In genomic region chr3:33440578-33441321, GRCh38 we compare ENCODE assay signal across 8 cellular contexts.
DNase-seq lines count a peak whose midpoint lies in the region; ATAC-seq, FAIRE-seq and TF ChIP-seq lines count a peak whose summit lies in the region.

No MANE protein-coding gene starts in this region.

- TF ChIP-seq CTCF in cardiac fibroblast (IDR thresholded peaks at IDR 0.05; ENCODE audit: low read depth, low read length): no peak

- peak overlapping the region; percentile 63 to 67 for H3K4me3 ChIP-seq in cardiac fibroblast (replicated peaks in 1 of 2; ENCODE audit: low read depth in 2 of 2, low read length in 2 of 2)

- peak; percentile 99 for DNase-seq in ACHN
- peak; percentile 87 for DNase-seq in GM18507 (ENCODE audit: extremely low spot score, insufficient read length, low read depth)
- peak; percentile 90 for DNase-seq in NCI-H187 treated with DMSO at 0.1 percent for 48 hours (lab: John Stamatoyannopoulos, UW)
- peak in 4 of 5 experiments; percentile 94 to 100 (median 96) for DNase-seq in T-helper 2 cell
- DNase-seq in cardiac fibroblast (ENCODE audit: low read depth in 2 of 2): peak; percentile 100
- DNase-seq in inferior parietal cortex (ENCODE audit: extremely low spot score): peak; percentile 100
- DNase-seq in smooth muscle cell of the brain vasculature (ENCODE audit: low read depth, low spot score): peak; percentile 100

- peak; percentile 99 for FAIRE-seq in GM18507 (lab: Jason Lieb, UNC)

- peak; percentile 93 for ATAC-seq in HG02970 (IDR thresholded peaks at IDR 0.05; ENCODE audit: low FRiP score, unreplicated experiment)

- in situ Hi-C loops in ACHN (cut with HindIII; ENCODE audit: low pct_ligation_motif_present, low pct_unique_long_range_greater_than_20kb, low sequenced_read_pairs): no loop called here

Comparison
In these comparisons a context has a peak if more than half of its experiments do, and no peak if none do; other contexts are left out.
1. Peak in every context shown above with its lines: DNase-seq, ATAC-seq and H3K4me3 ChIP-seq.